ENCODE assay signal across 11 cellular contexts in genomic region chr16:11135167-11135973, GRCh38.
A peak's percentile ranks its signal among the peaks of the same experiment; 100 is the strongest.
DNase-seq lines count a peak whose midpoint lies in the region; ATAC-seq, FAIRE-seq and TF ChIP-seq lines count a peak whose summit lies in the region.
"Had no signal": no experiment of that assay in that cellular context is flagged by ENCODE, and none has a peak within 500 bp of the region (broad histone marks: within the 10 kb centered on the region; RNA-seq: fewer than 3 reads in every experiment).

No MANE protein-coding gene starts in this region.

- no peaks in the 10 kb centered on the region for H3K9me3 ChIP-seq in A673 (ENCODE audit: low read depth, low read length, poor library complexity, severe bottlenecking)
- no peaks in the 10 kb centered on the region for H3K9me3 ChIP-seq in lower lobe of right lung
- H3K9me3 ChIP-seq: BE2C had no signal

- no peak overlapping the region for H3K4me3 ChIP-seq in A673 (ENCODE audit: low read depth, low read length, poor library complexity, severe bottlenecking)
- no peak overlapping the region for H3K4me3 ChIP-seq in bronchial epithelial cell (ENCODE audit: low read depth, low read length)
- no peak overlapping the region for H3K4me3 ChIP-seq in lower lobe of right lung

- H3K27me3 ChIP-seq in A673 (replicated peaks; ENCODE audit: insufficient read depth, low read depth, low read length, poor library complexity) (no peaks in the 10 kb centered on the region), bronchial epithelial cell (ENCODE audit: control insufficient read depth, insufficient read depth, low read length) (no peaks in the 10 kb centered on the region), lower lobe of right lung (ENCODE audit: low read depth) (no peaks in the 10 kb centered on the region)
- H3K27me3 ChIP-seq: BE2C had no signal

- DNase-seq in A673 (ENCODE audit: low spot score), result no peak
- peak; percentile 54 for DNase-seq in HPDE6-E6E7 (ENCODE audit: extremely low spot score)
- peak; percentile 58 for DNase-seq in bronchial epithelial cell (ENCODE audit: low read depth)
- no peak for DNase-seq in lower lobe of right lung
- DNase-seq in GM13976 (ENCODE audit: low spot score), result no peak
- DNase-seq in mesothelial cell of epicardium (ENCODE audit: low spot score in 2 of 2, unreplicated experiment in 2 of 2), result no peak
- DNase-seq in HEK293T (ENCODE audit: extremely low spot score), result no peak
- DNase-seq: activated CD4-positive, alpha-beta memory T cell treated with anti-CD3 and anti-CD28 coated beads for 36 hours; BE2C had no signal

- H3K27ac Mint-ChIP-seq in mesothelial cell of epicardium, result no peak overlapping the region
- H3K27ac Mint-ChIP-seq: activated CD4-positive, alpha-beta memory T cell treated with anti-CD3 and anti-CD28 coated beads for 36 hours had no signal

- no peak for TF ChIP-seq CTCF in A673 (conservative IDR thresholded peaks at IDR 0.05; ENCODE audit: low read depth, low read length)
- no peak for TF ChIP-seq CTCF in bronchial epithelial cell (IDR thresholded peaks at IDR 0.05; ENCODE audit: insufficient read depth, low read length, severe bottlenecking)
- TF ChIP-seq CTCF in lower lobe of right lung (IDR thresholded peaks at IDR 0.05), result no peak
- TF ChIP-seq CTCF in GM13976 (IDR thresholded peaks at IDR 0.05; ENCODE audit: borderline replicate concordance, control extremely low read depth, extremely low read depth, insufficient read depth, missing control alignments), result no peak
- no peak for TF ChIP-seq CTCF in mesothelial cell of epicardium (IDR thresholded peaks at IDR 0.05; ENCODE audit: unreplicated experiment)

- no peaks in the 10 kb centered on the region for H3K36me3 ChIP-seq in A673 (ENCODE audit: insufficient read depth, low read length, poor library complexity, severe bottlenecking)
- no peaks in the 10 kb centered on the region for H3K36me3 ChIP-seq in bronchial epithelial cell (ENCODE audit: control insufficient read depth, insufficient read depth, low read length)
- peaks cover 4% of the 10 kb centered on the region for H3K36me3 ChIP-seq in lower lobe of right lung
- H3K36me3 ChIP-seq: BE2C had no signal

- H3K4me1 Mint-ChIP-seq in mesothelial cell of epicardium, result peaks cover 53% of the 10 kb centered on the region

- peaks cover 11% of the 10 kb centered on the region for H3K36me3 Mint-ChIP-seq in mesothelial cell of epicardium

- no peak overlapping the region for H3K4me3 Mint-ChIP-seq in mesothelial cell of epicardium
- H3K4me3 Mint-ChIP-seq: activated CD4-positive, alpha-beta memory T cell treated with anti-CD3 and anti-CD28 coated beads for 36 hours had no signal

- peaks cover 18% of the 10 kb centered on the region for H3K27me3 Mint-ChIP-seq in mesothelial cell of epicardium (ENCODE audit: low read depth)
- H3K27me3 Mint-ChIP-seq: activated CD4-positive, alpha-beta memory T cell treated with anti-CD3 and anti-CD28 coated beads for 36 hours had no signal

- ATAC-seq in lower lobe of right lung (peak; percentile 56 to 70), GM18907 (IDR thresholded peaks at IDR 0.05; ENCODE audit: unreplicated experiment) (no peak)

- in situ Hi-C loops in GM13976 (cut with MboI; ENCODE audit: low sequenced_read_pairs, unreplicated experiment), result no loop called here

- intact Hi-C loops in A673 (cut with micrococcal nuclease; ENCODE audit: unreplicated experiment), result no loop called here
- intact Hi-C loops in lower lobe of right lung (cut with DNase I), result no loop called here

- H3K27ac ChIP-seq in A673 (ENCODE audit: low read depth, low read length, poor library complexity, severe bottlenecking) (peak overlapping the region; percentile 74), lower lobe of right lung (no peak overlapping the region)

- POLR2A ChIA-PET in A673 (lab: Charles Lee; ENCODE audit: low non-redundant PET), result no interaction called here
- POLR2A ChIA-PET in HEK293T (lab: Yijun Ruan, JAX), result no interaction called here

- H3K9me3 Mint-ChIP-seq in mesothelial cell of epicardium, result no peaks in the 10 kb centered on the region
- H3K9me3 Mint-ChIP-seq: activated CD4-positive, alpha-beta memory T cell treated with anti-CD3 and anti-CD28 coated beads for 36 hours had no signal

- CTCF ChIA-PET in A673 (lab: Charles Lee), result no interaction called here
- CTCF ChIA-PET in HEK293T (lab: Yijun Ruan, JAX), result interaction anchor here (0.6 kb wide), 1 partner anchor 61 kb away, joined by 3 read pairs; no protein-coding TSS in a partner anchor

- BruUV-seq in A673 (replicated peaks; lab: Mats Ljungman, UMichigan), result no TSS peak

- FAIRE-seq in bronchial epithelial cell (lab: Jason Lieb, UNC), result no peak
- FAIRE-seq: endometrium had no signal

- H3K4me1 ChIP-seq in A673 (ENCODE audit: insufficient read depth, low read length, poor library complexity, severe bottlenecking) (peaks cover 66% of the 10 kb centered on the region), lower lobe of right lung (peaks cover 64% of the 10 kb centered on the region)

TF ChIP-seq in HEK293T, 16 proteins besides CTCF, POLR2A, EP300 and RAD21:
- TF ChIP-seq LEF1 (IDR thresholded peaks at IDR 0.05; ENCODE audit: borderline replicate concordance), result no peak

Comparison
In these comparisons a context has a peak if more than half of its experiments do, and no peak if none do; other contexts are left out.
1. DNase-seq: peak in HPDE6-E6E7 (single experiment) and bronchial epithelial cell (single experiment); none in A673 (single experiment), lower lobe of right lung (single experiment), GM13976 (single experiment), mesothelial cell of epicardium (0 of 2) and HEK293T (single experiment).